1 cellular context compared by ENCODE assay signal in genomic region chr19:18366027-18366435, GRCh38.
TF ChIP-seq lines count a peak whose summit lies in the region.

No MANE protein-coding gene starts in this region.

TF ChIP-seq in GM12878, 131 proteins besides CTCF, POLR2A, EP300 and RAD21:
- no peak for TF ChIP-seq ZNF592 (IDR thresholded peaks at IDR 0.05)
- TF ChIP-seq CBX3 (IDR thresholded peaks at IDR 0.05; ENCODE audit: borderline replicate concordance, low read depth): no peak
- no peak for TF ChIP-seq CBFB (IDR thresholded peaks at IDR 0.05; ENCODE audit: low read depth)
- TF ChIP-seq ATF7 (IDR thresholded peaks at IDR 0.05; ENCODE audit: low read depth): 0 out of 2 replicates have a peak, but pooled peaks have one; percentile 11
- TF ChIP-seq HDAC6 (IDR thresholded peaks at IDR 0.05; ENCODE audit: unreplicated experiment): no peak
- TF ChIP-seq HDAC2 (IDR thresholded peaks at IDR 0.05): no peak
- no peak for TF ChIP-seq MEF2B (IDR thresholded peaks at IDR 0.05; ENCODE audit: partially characterized antibody, poor library complexity, severe bottlenecking)
- no peak for TF ChIP-seq NRF1 (conservative IDR thresholded peaks at IDR 0.05; ENCODE audit: low read depth, low read length)
- peak in 1 of 2 experiments; percentile 34; a peak in 1 of 4 replicates for TF ChIP-seq BHLHE40 (IDR thresholded peaks at IDR 0.05; ENCODE audit: borderline replicate concordance in 1 of 2, low read depth in 2 of 2, low read length in 1 of 2)
- no peak for TF ChIP-seq NFXL1 (IDR thresholded peaks at IDR 0.05; ENCODE audit: borderline replicate concordance)
- TF ChIP-seq RAD51 (IDR thresholded peaks at IDR 0.05): peak; percentile 41; the same call in 1 of the 2 replicates
- no peak for TF ChIP-seq KAT2A (conservative IDR thresholded peaks at IDR 0.05; ENCODE audit: control insufficient read depth, low read depth, low read length)
- TF ChIP-seq E2F8 (IDR thresholded peaks at IDR 0.05; ENCODE audit: low read depth, partially characterized antibody): no peak
- TF ChIP-seq E2F4 (IDR thresholded peaks at IDR 0.05; ENCODE audit: low read depth, low read length): no peak
- no peak for TF ChIP-seq LARP7 (IDR thresholded peaks at IDR 0.05)
